ENCODE assay signal across 8 cellular contexts in the genomic region with DNA sequence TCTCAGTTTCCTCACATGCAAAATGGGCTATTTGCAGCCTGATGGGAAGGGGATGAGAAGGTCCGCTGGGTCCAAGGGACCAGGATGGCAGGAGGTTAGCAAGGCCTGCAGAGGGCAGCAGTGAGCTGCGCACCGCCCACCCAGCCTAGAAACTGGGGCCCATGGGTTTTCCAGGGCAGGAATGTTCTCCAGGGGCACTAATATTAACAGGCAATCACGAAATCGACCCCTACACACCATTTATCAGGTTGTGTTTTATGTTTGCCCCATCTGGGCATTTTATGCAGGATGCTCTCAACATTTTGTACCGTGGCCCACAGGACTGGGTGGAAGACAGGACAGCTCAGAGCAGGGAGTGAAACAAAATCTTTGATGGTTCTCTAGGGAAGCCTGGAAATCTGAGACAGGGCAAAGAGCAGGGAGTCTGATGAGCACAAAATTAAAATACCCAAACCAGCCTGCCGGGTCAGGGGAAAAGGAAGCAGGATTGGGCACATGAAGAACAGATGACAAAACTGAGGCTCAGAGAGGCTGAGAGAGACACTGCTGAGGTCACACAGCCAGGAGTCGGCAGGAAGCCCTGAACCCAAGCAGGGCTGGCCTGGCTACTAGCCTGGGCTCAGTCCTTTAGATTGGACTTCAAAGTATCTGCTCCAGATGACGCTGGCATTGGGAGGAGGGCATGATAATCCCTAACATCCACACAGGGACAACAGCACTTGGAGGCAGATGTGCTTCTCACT. TPM values are rescaled to one million over a fixed set of nuclear protein-coding genes. Genes with fewer than 3 reads are reported as not detected.
DNase-seq lines count a peak whose midpoint lies in the region; ATAC-seq and TF ChIP-seq lines count a peak whose summit lies in the region.

No MANE protein-coding gene starts in this region.

- peaks cover 25% of the 10 kb centered on the region for H3K79me2 ChIP-seq in PC-9 (ENCODE audit: low read depth)
- peaks cover 25% of the 10 kb centered on the region for H3K79me2 ChIP-seq in neural cell (replicated peaks; ENCODE audit: insufficient read depth, low read length)

- ATAC-seq in HG02588 (IDR thresholded peaks at IDR 0.05; ENCODE audit: unreplicated experiment) = no peak

- peak overlapping the region; percentile 20; the same call in 1 of the 2 replicates for H3K9ac ChIP-seq in BLaER1
- peak overlapping the region; percentile 37 for H3K9ac ChIP-seq in neural cell (ENCODE audit: low read length)

- H4K20me1 ChIP-seq in BLaER1 = peaks cover 57% of the 10 kb centered on the region
- peaks cover 22% of the 10 kb centered on the region for H4K20me1 ChIP-seq in PC-9 (ENCODE audit: insufficient read depth)
- peaks cover 22% of the 10 kb centered on the region for H4K20me1 ChIP-seq in neural cell (ENCODE audit: insufficient read depth)

- TF ChIP-seq CTCF in PC-9 (conservative IDR thresholded peaks at IDR 0.05) = peak; percentile 95
- TF ChIP-seq CTCF in neural cell (IDR thresholded peaks at IDR 0.05; ENCODE audit: poor library complexity, severe bottlenecking) = peak; percentile 95

- H2AFZ ChIP-seq in PC-9 (no peak overlapping the region), neural cell (ENCODE audit: low read depth, low read length) (no peak overlapping the region)

- H3K4me2 ChIP-seq in BLaER1 (peak overlapping the region; percentile 100), PC-9 (no peak overlapping the region), neural cell (ENCODE audit: low read length) (peak overlapping the region; percentile 65)

- H3F3A ChIP-seq in PC-9 (ENCODE audit: insufficient read depth, low read depth) (peaks cover 29% of the 10 kb centered on the region), neural cell (ENCODE audit: insufficient read depth, low read length, poor library complexity, severe bottlenecking) (no peaks in the 10 kb centered on the region)

- TF ChIP-seq RAD21 in neural cell (conservative IDR thresholded peaks at IDR 0.05) = peak; percentile 96

- peaks cover 30% of the 10 kb centered on the region for H3K36me3 ChIP-seq in BLaER1
- no peaks in the 10 kb centered on the region for H3K36me3 ChIP-seq in PC-9 (ENCODE audit: low read depth)
- no peaks in the 10 kb centered on the region for H3K36me3 ChIP-seq in neural cell (ENCODE audit: insufficient read depth, low read length)

- DNase-seq in HCEC 1CT (peak; percentile 30), PC-9 (peak in 1 of 2 experiments; percentile 51), fibroblast of gingiva (ENCODE audit: low read depth) (peak; percentile 25)
- peak; percentile 38 to 46 for DNase-seq in activated T-helper 1 cell treated with anti-CD3 and anti-CD28 coated beads, Interleukin-2, amount 50 U/mL, for 16 hours (ENCODE audit: low read depth in 1 of 2, low spot score in 1 of 2)

- H3K27me3 ChIP-seq in BLaER1 (no peaks in the 10 kb centered on the region), PC-9 (ENCODE audit: insufficient read depth, low read depth) (no peaks in the 10 kb centered on the region), neural cell (ENCODE audit: insufficient read depth, low read depth, low read length) (no peaks in the 10 kb centered on the region)

- BruUV-seq in PC-9 (replicated peaks; lab: Mats Ljungman, UMichigan) = no TSS peak

- intact Hi-C loops in PC-9 (cut with micrococcal nuclease; ENCODE audit: unreplicated experiment) = loop anchor here (1.0 kb wide), 1 partner anchor 104 kb away; no protein-coding TSS in a partner anchor

- TF ChIP-seq EP300 in neural cell (conservative IDR thresholded peaks at IDR 0.05; ENCODE audit: poor library complexity, severe bottlenecking) = no peak

- POLR2A ChIA-PET in PC-9 (lab: Charles Lee; ENCODE audit: unreplicated experiment) = interaction anchor here (0.6 kb wide), 1 partner anchor 100 kb away, joined by 4 read pairs; no protein-coding TSS in a partner anchor

- peak overlapping the region; percentile 99 for H3K4me3 ChIP-seq in BLaER1
- H3K4me3 ChIP-seq in PC-9 = no peak overlapping the region
- peak overlapping the region; percentile 69 for H3K4me3 ChIP-seq in neural cell (ENCODE audit: low read length)

- H3K9me2 ChIP-seq in PC-9 (ENCODE audit: insufficient read depth) (no peaks in the 10 kb centered on the region), neural cell (ENCODE audit: insufficient read depth, low read length) (no peaks in the 10 kb centered on the region)

- H3K27ac ChIP-seq in BLaER1 (no peak overlapping the region), PC-9 (no peak overlapping the region), neural cell (ENCODE audit: low read length) (no peak overlapping the region), temporal lobe (ENCODE audit: low read depth, low read length) (peak overlapping the region; percentile 70)

- H3K4me1 ChIP-seq in BLaER1 = peaks cover 24% of the 10 kb centered on the region
- peaks cover 21% of the 10 kb centered on the region for H3K4me1 ChIP-seq in PC-9 (replicated peaks; ENCODE audit: insufficient read depth)

- CTCF ChIA-PET in PC-9 (lab: Charles Lee) = interaction anchor here (2.4 kb wide), 1 partner anchor 104 kb away, joined by 21 read pairs; no protein-coding TSS in a partner anchor

- H3K9me3 ChIP-seq in BLaER1 = peaks cover 29% of the 10 kb centered on the region
- H3K9me3 ChIP-seq in PC-9 (ENCODE audit: insufficient read depth, low read depth) = peaks cover 5% of the 10 kb centered on the region; the same call in 1 of the 2 replicates
- H3K9me3 ChIP-seq in neural cell (ENCODE audit: low read length) = no peaks in the 10 kb centered on the region

TF ChIP-seq in neural cell, 6 proteins besides CTCF, POLR2A, EP300 and RAD21:
- no peak for TF ChIP-seq EZH2 (IDR thresholded peaks at IDR 0.05; ENCODE audit: borderline replicate concordance, insufficient read depth, low read length, poor library complexity, severe bottlenecking)
- TF ChIP-seq, protein P1, sequence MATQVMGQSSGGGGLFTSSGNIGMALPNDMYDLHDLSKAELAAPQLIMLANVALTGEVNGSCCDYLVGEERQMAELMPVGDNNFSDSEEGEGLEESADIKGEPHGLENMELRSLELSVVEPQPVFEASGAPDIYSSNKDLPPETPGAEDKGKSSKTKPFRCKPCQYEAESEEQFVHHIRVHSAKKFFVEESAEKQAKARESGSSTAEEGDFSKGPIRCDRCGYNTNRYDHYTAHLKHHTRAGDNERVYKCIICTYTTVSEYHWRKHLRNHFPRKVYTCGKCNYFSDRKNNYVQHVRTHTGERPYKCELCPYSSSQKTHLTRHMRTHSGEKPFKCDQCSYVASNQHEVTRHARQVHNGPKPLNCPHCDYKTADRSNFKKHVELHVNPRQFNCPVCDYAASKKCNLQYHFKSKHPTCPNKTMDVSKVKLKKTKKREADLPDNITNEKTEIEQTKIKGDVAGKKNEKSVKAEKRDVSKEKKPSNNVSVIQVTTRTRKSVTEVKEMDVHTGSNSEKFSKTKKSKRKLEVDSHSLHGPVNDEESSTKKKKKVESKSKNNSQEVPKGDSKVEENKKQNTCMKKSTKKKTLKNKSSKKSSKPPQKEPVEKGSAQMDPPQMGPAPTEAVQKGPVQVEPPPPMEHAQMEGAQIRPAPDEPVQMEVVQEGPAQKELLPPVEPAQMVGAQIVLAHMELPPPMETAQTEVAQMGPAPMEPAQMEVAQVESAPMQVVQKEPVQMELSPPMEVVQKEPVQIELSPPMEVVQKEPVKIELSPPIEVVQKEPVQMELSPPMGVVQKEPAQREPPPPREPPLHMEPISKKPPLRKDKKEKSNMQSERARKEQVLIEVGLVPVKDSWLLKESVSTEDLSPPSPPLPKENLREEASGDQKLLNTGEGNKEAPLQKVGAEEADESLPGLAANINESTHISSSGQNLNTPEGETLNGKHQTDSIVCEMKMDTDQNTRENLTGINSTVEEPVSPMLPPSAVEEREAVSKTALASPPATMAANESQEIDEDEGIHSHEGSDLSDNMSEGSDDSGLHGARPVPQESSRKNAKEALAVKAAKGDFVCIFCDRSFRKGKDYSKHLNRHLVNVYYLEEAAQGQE (IDR thresholded peaks at IDR 0.05; ENCODE audit: borderline replicate concordance) = no peak
- no peak for TF ChIP-seq TAF1 (IDR thresholded peaks at IDR 0.05; ENCODE audit: low read depth)
- peak; percentile 98 for TF ChIP-seq SMC3 (conservative IDR thresholded peaks at IDR 0.05; ENCODE audit: poor library complexity)
- peak; percentile 24 for TF ChIP-seq MXI1 (conservative IDR thresholded peaks at IDR 0.05; ENCODE audit: poor library complexity, severe bottlenecking)
- TF ChIP-seq POLR2AphosphoS5 (IDR thresholded peaks at IDR 0.05) = no peak

RNA-seq across cellular contexts. Expression of a gene that starts 1.6 kb away (rescaled TPM):
- total RNA-seq in PC-9 (2021) = 47.8 and 54.9 TPM in 2 replicates
- polyA plus RNA-seq in neural cell = 53.6 and 57.5 TPM in 2 replicates
- polyA minus RNA-seq in neural cell = 103 and 118 TPM in 2 replicates
- 52.6 TPM for total RNA-seq in temporal lobe

RNA-seq across cellular contexts. Expression of a gene that starts 33.4 kb away (rescaled TPM):
- 5.8 and 6.8 TPM in 2 replicates for total RNA-seq in PC-9 (2021)
- 3.2 TPM in 2 replicates for polyA plus RNA-seq in neural cell
- polyA minus RNA-seq in neural cell = 6.3 and 7.2 TPM in 2 replicates
- total RNA-seq in temporal lobe = 4.9 TPM

RNA-seq across cellular contexts. Expression of a gene that starts 36.9 kb away (rescaled TPM):
- total RNA-seq in PC-9 (2021) (0.28 TPM in 1 of 2 replicates, not detected in the other), temporal lobe (2.7 TPM)
- polyA plus RNA-seq in neural cell = 2.8 and 4.3 TPM in 2 replicates
- 1.7 and 5.2 TPM in 2 replicates for polyA minus RNA-seq in neural cell
